In the genomic region with DNA sequence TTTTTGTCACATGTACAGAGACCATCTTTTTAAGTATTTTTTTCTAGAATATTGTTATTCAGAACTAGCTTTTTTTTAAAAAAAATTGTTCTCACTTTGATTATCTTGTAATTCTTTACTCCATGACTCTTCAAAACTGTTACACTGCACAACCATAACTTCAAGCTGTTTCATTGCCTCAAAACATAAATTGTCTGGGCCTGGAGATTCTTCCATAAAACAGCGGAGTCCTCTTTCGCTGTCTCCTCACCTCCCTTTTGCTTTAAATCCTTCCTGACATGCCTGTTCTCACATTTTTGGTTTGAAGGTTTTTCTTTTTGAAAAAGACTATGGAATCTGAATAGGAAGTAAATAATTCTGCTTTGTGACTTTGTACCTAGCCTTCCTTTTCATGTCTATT, we compare ENCODE assay signal across 27 cellular contexts.
"Had no signal": no experiment of that assay in that cellular context is flagged by ENCODE, and none has a peak within 500 bp of the region (broad histone marks: within the 10 kb centered on the region; RNA-seq: fewer than 3 reads in every experiment).

No MANE protein-coding gene starts in this region.

- H3K9me3 Mint-ChIP-seq: activated CD4-positive, alpha-beta memory T cell treated with anti-CD3 and anti-CD28 coated beads for 36 hours; activated naive CD4-positive, alpha-beta T cell treated with anti-CD3 and anti-CD28 coated beads, Interleukin-2, amount 50 U/mL, for 24 hours; activated T-helper 2 cell treated with anti-CD3 and anti-CD28 coated beads, Interferon-gamma antibody, Interleukin-2, Interleukin-4, amounts not matched to agents 10 μg/mL and 5 μg/mL and 100 μg/mL, durations not matched to agents 14 hours and 24 hours and 36 hours had no signal

- H3K36me3 Mint-ChIP-seq: activated CD4-positive, alpha-beta memory T cell treated with anti-CD3 and anti-CD28 coated beads for 36 hours; activated CD8-positive, alpha-beta memory T cell treated with anti-CD3 and anti-CD28 coated beads, Interleukin-2, amount 10 ng/mL, durations not matched to agents 7 days and 5 days; activated naive CD4-positive, alpha-beta T cell treated with anti-CD3 and anti-CD28 coated beads, Interleukin-2, amount 50 U/mL, for 24 hours; activated naive CD8-positive, alpha-beta T cell treated with anti-CD3 and anti-CD28 coated beads for 36 hours had no signal

- DNase-seq: activated CD4-positive, alpha-beta memory T cell treated with anti-CD3 and anti-CD28 coated beads for 36 hours; activated CD4-positive, alpha-beta T cell treated with anti-CD3 and anti-CD28 coated beads for 36 hours; activated CD4-positive, alpha-beta T cell treated with anti-CD3 and anti-CD28 coated beads, Interleukin-2, amount 10 ng/mL, durations not matched to agents 24 days and 14 days; activated CD4-positive, CD25-positive, alpha-beta regulatory T cell; activated CD4-positive, CD25-positive, alpha-beta regulatory T cell treated with anti-CD3 and anti-CD28 coated beads, Interleukin-2, amount 50 U/mL, for 72 hours; activated CD8-positive, alpha-beta memory T cell treated with anti-CD3 and anti-CD28 coated beads, Interleukin-2, amount 10 ng/mL, durations not matched to agents 7 days and 5 days; activated CD8-positive, alpha-beta memory T cell treated with anti-CD3 and anti-CD28 coated beads, Interleukin-2, amount 50 U/mL, for 4 hours; activated CD8-positive, alpha-beta T cell treated with anti-CD3 and anti-CD28 coated beads, Interleukin-2, amount 10 ng/mL, durations not matched to agents 7 days and 5 days; activated effector memory CD4-positive, alpha-beta T cell treated with anti-CD3 and anti-CD28 coated beads, Interleukin-2, amount 50 U/mL, for 16 hours; activated naive CD4-positive, alpha-beta T cell treated with anti-CD3 and anti-CD28 coated beads for 36 hours; activated naive CD8-positive, alpha-beta T cell treated with anti-CD3 and anti-CD28 coated beads for 36 hours; activated naive CD8-positive, alpha-beta T cell treated with anti-CD3 and anti-CD28 coated beads, Interleukin-2, amount 50 U/mL, for 24 hours; activated T-cell treated with anti-CD3 and anti-CD28 coated beads, Interleukin-2, amount 50 U/mL, for 1 hour; activated T-cell treated with anti-CD3 and anti-CD28 coated beads, Interleukin-2, amount 50 U/mL, for 48 hours; adrenal gland; amygdala; aorta; body of pancreas; caudate nucleus; cortex of kidney; effector CD8-positive, alpha-beta T cell; foreskin fibroblast; T-helper 2 cell had no signal

- ATAC-seq: activated CD4-positive, alpha-beta T cell treated with anti-CD3 and anti-CD28 coated beads for 36 hours; activated CD8-positive, alpha-beta memory T cell treated with anti-CD3 and anti-CD28 coated beads, Interleukin-2, amount 10 ng/mL, durations not matched to agents 7 days and 5 days; activated CD8-positive, alpha-beta T cell treated with anti-CD3 and anti-CD28 coated beads, Interleukin-2, amount 10 ng/mL, durations not matched to agents 7 days and 5 days; activated naive CD8-positive, alpha-beta T cell treated with anti-CD3 and anti-CD28 coated beads, Interleukin-2, amount 50 U/mL, for 24 hours; body of pancreas; esophagus mucosa had no signal

- H3K4me3 Mint-ChIP-seq: activated CD4-positive, alpha-beta memory T cell treated with anti-CD3 and anti-CD28 coated beads for 36 hours; activated CD4-positive, alpha-beta T cell treated with anti-CD3 and anti-CD28 coated beads for 36 hours; activated CD4-positive, alpha-beta T cell treated with anti-CD3 and anti-CD28 coated beads, Interleukin-2, amount 10 ng/mL, durations not matched to agents 24 days and 14 days; activated CD8-positive, alpha-beta memory T cell treated with anti-CD3 and anti-CD28 coated beads, Interleukin-2, amount 10 ng/mL, durations not matched to agents 7 days and 5 days; activated CD8-positive, alpha-beta T cell treated with anti-CD3 and anti-CD28 coated beads, Interleukin-2, amount 10 ng/mL, durations not matched to agents 7 days and 5 days; activated naive CD4-positive, alpha-beta T cell treated with anti-CD3 and anti-CD28 coated beads for 36 hours; activated naive CD4-positive, alpha-beta T cell treated with anti-CD3 and anti-CD28 coated beads, Interleukin-2, amount 50 U/mL, for 24 hours; activated naive CD8-positive, alpha-beta T cell treated with anti-CD3 and anti-CD28 coated beads for 36 hours; activated naive CD8-positive, alpha-beta T cell treated with anti-CD3 and anti-CD28 coated beads, Interleukin-2, amount 50 U/mL, for 24 hours; activated T-helper 1 cell treated with anti-CD3 and anti-CD28 coated beads, Interleukin-12 subunit alpha, Interleukin-12 subunit beta, Interleukin-2, Interleukin-4 antibody, amounts not matched to agents 30 ng/mL and 10 ng/mL and 1 ng/mL, durations not matched to agents 14 hours and 24 hours and 36 hours had no signal

- H3K4me1 Mint-ChIP-seq: activated CD4-positive, alpha-beta T cell treated with anti-CD3 and anti-CD28 coated beads for 36 hours; activated CD4-positive, alpha-beta T cell treated with anti-CD3 and anti-CD28 coated beads, Interleukin-2, amount 10 ng/mL, durations not matched to agents 24 days and 14 days; activated CD8-positive, alpha-beta memory T cell treated with anti-CD3 and anti-CD28 coated beads, Interleukin-2, amount 10 ng/mL, durations not matched to agents 7 days and 5 days; activated naive CD4-positive, alpha-beta T cell treated with anti-CD3 and anti-CD28 coated beads, Interleukin-2, amount 50 U/mL, for 24 hours; activated naive CD8-positive, alpha-beta T cell treated with anti-CD3 and anti-CD28 coated beads for 36 hours had no signal

- H3K27me3 Mint-ChIP-seq: activated CD8-positive, alpha-beta memory T cell treated with anti-CD3 and anti-CD28 coated beads, Interleukin-2, amount 10 ng/mL, durations not matched to agents 7 days and 5 days; activated naive CD8-positive, alpha-beta T cell treated with anti-CD3 and anti-CD28 coated beads for 36 hours; activated naive CD8-positive, alpha-beta T cell treated with anti-CD3 and anti-CD28 coated beads, Interleukin-2, amount 50 U/mL, for 24 hours had no signal

- H3K27ac Mint-ChIP-seq: activated CD4-positive, alpha-beta memory T cell treated with anti-CD3 and anti-CD28 coated beads for 36 hours; activated CD4-positive, alpha-beta T cell treated with anti-CD3 and anti-CD28 coated beads for 36 hours; activated CD4-positive, alpha-beta T cell treated with anti-CD3 and anti-CD28 coated beads, Interleukin-2, amount 10 ng/mL, durations not matched to agents 24 days and 14 days; activated CD8-positive, alpha-beta memory T cell treated with anti-CD3 and anti-CD28 coated beads, Interleukin-2, amount 10 ng/mL, durations not matched to agents 7 days and 5 days; activated CD8-positive, alpha-beta T cell treated with anti-CD3 and anti-CD28 coated beads, Interleukin-2, amount 10 ng/mL, durations not matched to agents 7 days and 5 days; activated naive CD4-positive, alpha-beta T cell treated with anti-CD3 and anti-CD28 coated beads for 36 hours; activated naive CD4-positive, alpha-beta T cell treated with anti-CD3 and anti-CD28 coated beads, Interleukin-2, amount 50 U/mL, for 24 hours; activated naive CD8-positive, alpha-beta T cell treated with anti-CD3 and anti-CD28 coated beads for 36 hours; activated naive CD8-positive, alpha-beta T cell treated with anti-CD3 and anti-CD28 coated beads, Interleukin-2, amount 50 U/mL, for 24 hours; activated T-helper 1 cell treated with anti-CD3 and anti-CD28 coated beads, Interleukin-12 subunit alpha, Interleukin-12 subunit beta, Interleukin-2, Interleukin-4 antibody, amounts not matched to agents 30 ng/mL and 10 ng/mL and 1 ng/mL, durations not matched to agents 14 hours and 24 hours and 36 hours; activated T-helper 2 cell treated with anti-CD3 and anti-CD28 coated beads, Interferon-gamma antibody, Interleukin-2, Interleukin-4, amounts not matched to agents 10 μg/mL and 5 μg/mL and 100 μg/mL, durations not matched to agents 14 hours and 24 hours and 36 hours had no signal
